1 cellular context compared by ENCODE assay signal in genomic region chr1:178345238-178345637, GRCh38.
TF ChIP-seq lines count a peak whose summit lies in the region.

No MANE protein-coding gene starts in this region.

TF ChIP-seq in HCT116, 20 proteins besides CTCF, POLR2A, EP300 and RAD21 (continued from another document):
- TF ChIP-seq, protein P1, sequence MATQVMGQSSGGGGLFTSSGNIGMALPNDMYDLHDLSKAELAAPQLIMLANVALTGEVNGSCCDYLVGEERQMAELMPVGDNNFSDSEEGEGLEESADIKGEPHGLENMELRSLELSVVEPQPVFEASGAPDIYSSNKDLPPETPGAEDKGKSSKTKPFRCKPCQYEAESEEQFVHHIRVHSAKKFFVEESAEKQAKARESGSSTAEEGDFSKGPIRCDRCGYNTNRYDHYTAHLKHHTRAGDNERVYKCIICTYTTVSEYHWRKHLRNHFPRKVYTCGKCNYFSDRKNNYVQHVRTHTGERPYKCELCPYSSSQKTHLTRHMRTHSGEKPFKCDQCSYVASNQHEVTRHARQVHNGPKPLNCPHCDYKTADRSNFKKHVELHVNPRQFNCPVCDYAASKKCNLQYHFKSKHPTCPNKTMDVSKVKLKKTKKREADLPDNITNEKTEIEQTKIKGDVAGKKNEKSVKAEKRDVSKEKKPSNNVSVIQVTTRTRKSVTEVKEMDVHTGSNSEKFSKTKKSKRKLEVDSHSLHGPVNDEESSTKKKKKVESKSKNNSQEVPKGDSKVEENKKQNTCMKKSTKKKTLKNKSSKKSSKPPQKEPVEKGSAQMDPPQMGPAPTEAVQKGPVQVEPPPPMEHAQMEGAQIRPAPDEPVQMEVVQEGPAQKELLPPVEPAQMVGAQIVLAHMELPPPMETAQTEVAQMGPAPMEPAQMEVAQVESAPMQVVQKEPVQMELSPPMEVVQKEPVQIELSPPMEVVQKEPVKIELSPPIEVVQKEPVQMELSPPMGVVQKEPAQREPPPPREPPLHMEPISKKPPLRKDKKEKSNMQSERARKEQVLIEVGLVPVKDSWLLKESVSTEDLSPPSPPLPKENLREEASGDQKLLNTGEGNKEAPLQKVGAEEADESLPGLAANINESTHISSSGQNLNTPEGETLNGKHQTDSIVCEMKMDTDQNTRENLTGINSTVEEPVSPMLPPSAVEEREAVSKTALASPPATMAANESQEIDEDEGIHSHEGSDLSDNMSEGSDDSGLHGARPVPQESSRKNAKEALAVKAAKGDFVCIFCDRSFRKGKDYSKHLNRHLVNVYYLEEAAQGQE (IDR thresholded peaks at IDR 0.05; ENCODE audit: low read depth) = no peak
- TF ChIP-seq CBX3 (IDR thresholded peaks at IDR 0.05; ENCODE audit: low read depth) = no peak
- no peak for TF ChIP-seq ATF3 (IDR thresholded peaks at IDR 0.05)
- no peak for TF ChIP-seq EGR1 (IDR thresholded peaks at IDR 0.05; ENCODE audit: low read depth)
- no peak for TF ChIP-seq SRF (IDR thresholded peaks at IDR 0.05; ENCODE audit: low read depth)
- no peak for TF ChIP-seq ZNF274 (IDR thresholded peaks at IDR 0.05; ENCODE audit: low read depth, low read length)
- no peak for TF ChIP-seq POLR2AphosphoS5 (IDR thresholded peaks at IDR 0.05; ENCODE audit: low read depth, low read length)
- no peak for TF ChIP-seq SIN3A (IDR thresholded peaks at IDR 0.05; ENCODE audit: low read depth)
- no peak for TF ChIP-seq ZFX (IDR thresholded peaks at IDR 0.05)
- TF ChIP-seq FOSL1 (IDR thresholded peaks at IDR 0.05; ENCODE audit: low read depth) = no peak
- no peak for TF ChIP-seq JUND (IDR thresholded peaks at IDR 0.05)
- TF ChIP-seq SP1 (IDR thresholded peaks at IDR 0.05; ENCODE audit: low read depth) = no peak
- no peak for TF ChIP-seq EZH2 (IDR thresholded peaks at IDR 0.05)
- no peak for TF ChIP-seq YY1 (IDR thresholded peaks at IDR 0.05; ENCODE audit: extremely low read depth, insufficient replicate concordance, low read depth, low read length)
- TF ChIP-seq, protein P2, sequence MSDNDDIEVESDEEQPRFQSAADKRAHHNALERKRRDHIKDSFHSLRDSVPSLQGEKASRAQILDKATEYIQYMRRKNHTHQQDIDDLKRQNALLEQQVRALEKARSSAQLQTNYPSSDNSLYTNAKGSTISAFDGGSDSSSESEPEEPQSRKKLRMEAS (IDR thresholded peaks at IDR 0.05) = no peak
- no peak for TF ChIP-seq TCF7L2 (IDR thresholded peaks at IDR 0.05; ENCODE audit: borderline replicate concordance, extremely low read depth, insufficient read depth, insufficient read length)
- TF ChIP-seq ELF1 (IDR thresholded peaks at IDR 0.05; ENCODE audit: borderline replicate concordance, low read depth) = no peak
- no peak for TF ChIP-seq EZH2phosphoT487 (IDR thresholded peaks at IDR 0.05; ENCODE audit: borderline replicate concordance)
